In genomic region chr11:75495749-75496641, GRCh38 we compare ENCODE assay signal across 15 cellular contexts. TPM values are rescaled to one million over a fixed set of nuclear protein-coding genes. Genes with fewer than 3 reads are reported as not detected.
DNase-seq lines count a peak whose midpoint lies in the region; ATAC-seq, FAIRE-seq and TF ChIP-seq lines count a peak whose summit lies in the region.
"Had no signal": no experiment of that assay in that cellular context is flagged by ENCODE, and none has a peak within 500 bp of the region (broad histone marks: within the 10 kb centered on the region; RNA-seq: fewer than 3 reads in every experiment).

No MANE protein-coding gene starts in this region.

- H2AFZ ChIP-seq in IMR-90 (replicated peaks; ENCODE audit: low read length, poor library complexity): peak overlapping the region; percentile 43

- H3K36me3 ChIP-seq in CD4-positive, alpha-beta memory T cell (ENCODE audit: insufficient read depth, low read length): no peaks in the 10 kb centered on the region
- H3K36me3 ChIP-seq in IMR-90 (ENCODE audit: control insufficient read depth, insufficient read depth, low read length) (no peaks in the 10 kb centered on the region), WERI-Rb-1 (no peaks in the 10 kb centered on the region; the same call in 1 of the 2 replicates)
- H3K36me3 ChIP-seq: BLaER1 treated with 17β-estradiol and CSF1 and Interleukin-3, amounts not matched to agents 10 nM and 100 nM had no signal

- H3K23ac ChIP-seq in IMR-90 (ENCODE audit: low read depth, low read length): no peak overlapping the region

- no peak overlapping the region for H3K4me3 Mint-ChIP-seq in CD4-positive, alpha-beta memory T cell
- no peak overlapping the region for H3K4me3 Mint-ChIP-seq in activated CD8-positive, alpha-beta T cell treated with anti-CD3 and anti-CD28 coated beads, Interleukin-2, amount 10 ng/mL, durations not matched to agents 7 days and 5 days
- H3K4me3 Mint-ChIP-seq: dendritic cell treated with granulocyte-macrophage colony-stimulating factor and Interleukin-4, amounts not matched to agents 40 ng/mL and 50 ng/mL, for 4 days; natural killer cell had no signal

- H3K4ac ChIP-seq in IMR-90 (ENCODE audit: low read depth, low read length): no peak overlapping the region

- DNase-seq in CD4-positive, alpha-beta memory T cell: no peak
- no peak for DNase-seq in IMR-90
- DNase-seq in WERI-Rb-1: peak; percentile 72
- peak; percentile 37 for DNase-seq in left kidney (ENCODE audit: low read depth, low spot score)
- DNase-seq in activated CD8-positive, alpha-beta T cell treated with anti-CD3 and anti-CD28 coated beads, Interleukin-2, amount 10 ng/mL, durations not matched to agents 7 days and 5 days: no peak
- DNase-seq in DMS 273 (lab: John Stamatoyannopoulos, UW; ENCODE audit: unreplicated experiment): no peak
- no peak for DNase-seq in GM19239 (ENCODE audit: insufficient read length, low spot score)
- DNase-seq in globus pallidus (ENCODE audit: low spot score): no peak
- DNase-seq: activated CD4-positive, CD25-positive, alpha-beta regulatory T cell; natural killer cell; SIG-M5 had no signal

- no peak for TF ChIP-seq RAD21 in IMR-90 (IDR thresholded peaks at IDR 0.05; ENCODE audit: low read length)

- intact Hi-C loops in CD4-positive, alpha-beta memory T cell (cut with micrococcal nuclease): no loop called here
- intact Hi-C loops in IMR-90 (cut with micrococcal nuclease): loop anchor here (5.0 kb wide), 1 partner anchor 44 kb away; no protein-coding TSS in a partner anchor

- no peaks in the 10 kb centered on the region for H3K9me3 Mint-ChIP-seq in CD4-positive, alpha-beta memory T cell
- no peaks in the 10 kb centered on the region for H3K9me3 Mint-ChIP-seq in activated CD8-positive, alpha-beta T cell treated with anti-CD3 and anti-CD28 coated beads, Interleukin-2, amount 10 ng/mL, durations not matched to agents 7 days and 5 days (ENCODE audit: insufficient read depth)
- H3K9me3 Mint-ChIP-seq: dendritic cell treated with granulocyte-macrophage colony-stimulating factor and Interleukin-4, amounts not matched to agents 40 ng/mL and 50 ng/mL, for 4 days; natural killer cell had no signal

- H2BK5ac ChIP-seq in IMR-90 (ENCODE audit: low read depth, low read length, poor library complexity, severe bottlenecking): no peak overlapping the region

- no peak overlapping the region for H2AK9ac ChIP-seq in IMR-90 (replicated peaks; ENCODE audit: low read depth, low read length, poor library complexity)

- no peak overlapping the region for H3K4me3 ChIP-seq in CD4-positive, alpha-beta memory T cell (ENCODE audit: low read length in 2 of 2)
- H3K4me3 ChIP-seq in IMR-90 (ENCODE audit: insufficient read depth, low read depth, low read length): no peak overlapping the region
- H3K4me3 ChIP-seq in WERI-Rb-1 (ENCODE audit: low read depth, low read length): no peak overlapping the region
- H3K4me3 ChIP-seq: BLaER1 treated with 17β-estradiol and CSF1 and Interleukin-3, amounts not matched to agents 10 nM and 100 nM had no signal

- no peak overlapping the region for H4K5ac ChIP-seq in IMR-90 (ENCODE audit: low read depth, low read length)

- H3K27me3 Mint-ChIP-seq in CD4-positive, alpha-beta memory T cell: no peaks in the 10 kb centered on the region
- peaks cover 3% of the 10 kb centered on the region for H3K27me3 Mint-ChIP-seq in activated CD8-positive, alpha-beta T cell treated with anti-CD3 and anti-CD28 coated beads, Interleukin-2, amount 10 ng/mL, durations not matched to agents 7 days and 5 days (ENCODE audit: low read depth)
- H3K27me3 Mint-ChIP-seq: dendritic cell treated with granulocyte-macrophage colony-stimulating factor and Interleukin-4, amounts not matched to agents 40 ng/mL and 50 ng/mL, for 4 days had no signal

- peaks cover 27% of the 10 kb centered on the region for H3K9me1 ChIP-seq in IMR-90 (ENCODE audit: insufficient read depth, low read length)

- peak overlapping the region; percentile 13 to 67 (median 35) for H3K27ac Mint-ChIP-seq in CD4-positive, alpha-beta memory T cell
- H3K27ac Mint-ChIP-seq in activated CD8-positive, alpha-beta T cell treated with anti-CD3 and anti-CD28 coated beads, Interleukin-2, amount 10 ng/mL, durations not matched to agents 7 days and 5 days: no peak overlapping the region
- H3K27ac Mint-ChIP-seq: dendritic cell treated with granulocyte-macrophage colony-stimulating factor and Interleukin-4, amounts not matched to agents 40 ng/mL and 50 ng/mL, for 4 days; natural killer cell had no signal

- 0 out of 2 replicates have a peak, but pooled peaks have one; percentile 1 for TF ChIP-seq CTCF in IMR-90 (conservative IDR thresholded peaks at IDR 0.05; ENCODE audit: low read depth, low read length)
- peak; percentile 87 for TF ChIP-seq CTCF in WERI-Rb-1 (IDR thresholded peaks at IDR 0.05; ENCODE audit: low read depth, low read length)

- H3K9ac ChIP-seq in IMR-90 (ENCODE audit: low read depth, low read length): no peak overlapping the region

- H3K18ac ChIP-seq in IMR-90 (ENCODE audit: low read depth, low read length): no peak overlapping the region

- H3K4me1 Mint-ChIP-seq in CD4-positive, alpha-beta memory T cell: peaks cover 28 to 69% (median 37%) of the 10 kb centered on the region in 4 donors
- peaks cover 20% of the 10 kb centered on the region for H3K4me1 Mint-ChIP-seq in activated CD8-positive, alpha-beta T cell treated with anti-CD3 and anti-CD28 coated beads, Interleukin-2, amount 10 ng/mL, durations not matched to agents 7 days and 5 days (ENCODE audit: low read depth)

- no peak for TF ChIP-seq POLR2A in IMR-90 (IDR thresholded peaks at IDR 0.05; ENCODE audit: low read depth, low read length)

- no peak overlapping the region for H4K8ac ChIP-seq in IMR-90 (ENCODE audit: low read depth in 2 of 2, low read length in 2 of 2)

- H3K79me1 ChIP-seq in IMR-90 (ENCODE audit: low read depth in 1 of 2, low read length in 2 of 2): peaks cover 0 to 16% of the 10 kb centered on the region in 2 experiments; a peak in 1 of 4 replicates

- no peak overlapping the region for H3K27ac ChIP-seq in CD4-positive, alpha-beta memory T cell (ENCODE audit: low read depth, low read length)
- H3K27ac ChIP-seq in IMR-90 (ENCODE audit: insufficient read depth, low read length): no peak overlapping the region
- no peak overlapping the region for H3K27ac ChIP-seq in WERI-Rb-1
- H3K27ac ChIP-seq: BLaER1 treated with 17β-estradiol and CSF1 and Interleukin-3, amounts not matched to agents 10 nM and 100 nM had no signal

- no peaks in the 10 kb centered on the region for H3K36me3 Mint-ChIP-seq in CD4-positive, alpha-beta memory T cell
- no peaks in the 10 kb centered on the region for H3K36me3 Mint-ChIP-seq in activated CD8-positive, alpha-beta T cell treated with anti-CD3 and anti-CD28 coated beads, Interleukin-2, amount 10 ng/mL, durations not matched to agents 7 days and 5 days (ENCODE audit: low read depth)
- H3K36me3 Mint-ChIP-seq: natural killer cell had no signal

- no peak for ATAC-seq in IMR-90 (ENCODE audit: low read depth)
- no peak for ATAC-seq in activated CD8-positive, alpha-beta T cell treated with anti-CD3 and anti-CD28 coated beads, Interleukin-2, amount 10 ng/mL, durations not matched to agents 7 days and 5 days
- ATAC-seq: natural killer cell, sciatic nerve had no signal

- H2BK20ac ChIP-seq in IMR-90 (ENCODE audit: low read depth, low read length): no peak overlapping the region; the same call in 1 of the 2 replicates

- peak overlapping the region; percentile 70; the same call in 1 of the 2 replicates for H2AK5ac ChIP-seq in IMR-90 (ENCODE audit: low read depth, low read length)

- BruUV-seq in IMR-90 (replicated peaks; lab: Mats Ljungman, UMichigan): no TSS peak

- CTCF ChIA-PET in CD4-positive, alpha-beta memory T cell (lab: Charles Lee; ENCODE audit: partially characterized antibody): interaction anchor here (0.9 to 3.4 kb wide), 3 partner anchors 28 to 52 kb away, joined by 3 to 11 read pairs (median 6); partner anchors contain the start of gene GDPD5
- CTCF ChIA-PET in IMR-90 (lab: Yijun Ruan, JAX): no interaction called here
- CTCF ChIA-PET in activated CD8-positive, alpha-beta T cell treated with anti-CD3 and anti-CD28 coated beads, Interleukin-2, amount 10 ng/mL, durations not matched to agents 7 days and 5 days (lab: Charles Lee): no interaction called here

- H4K20me1 ChIP-seq in IMR-90 (ENCODE audit: insufficient read depth, low read length): no peaks in the 10 kb centered on the region

- FAIRE-seq in GM19239 (lab: Jason Lieb, UNC): no peak
- FAIRE-seq: frontal cortex had no signal

- dilution Hi-C loops in IMR-90 (cut with HindIII; ENCODE audit: low sequenced_read_pairs, unreplicated experiment): no loop called here

- H3K9me3 ChIP-seq in CD4-positive, alpha-beta memory T cell (ENCODE audit: control insufficient read depth in 1 of 2, low read length in 2 of 2): no peaks in the 10 kb centered on the region
- H3K9me3 ChIP-seq in IMR-90 (ENCODE audit: control insufficient read depth, insufficient read depth, low read length) (no peaks in the 10 kb centered on the region), WERI-Rb-1 (ENCODE audit: severe bottlenecking) (no peaks in the 10 kb centered on the region)
- H3K9me3 ChIP-seq: BLaER1 treated with 17β-estradiol and CSF1 and Interleukin-3, amounts not matched to agents 10 nM and 100 nM had no signal

- H2BK120ac ChIP-seq in IMR-90 (ENCODE audit: low read depth, low read length): no peak overlapping the region

- no peak overlapping the region for H4K91ac ChIP-seq in IMR-90 (ENCODE audit: insufficient read depth, low read depth, low read length)

- WGBS in IMR-90 (ENCODE audit: extremely low coverage in 2 of 2, insufficient read length in 1 of 2), 2 experiments: 33% methylated on average over 1 of the region's 6 CpGs; no CpG with 5 or more reads in 1 of the 2 experiments

- no peak overlapping the region for H3K4me2 ChIP-seq in IMR-90 (ENCODE audit: low read depth, low read length)
- H3K4me2 ChIP-seq: BLaER1 treated with 17β-estradiol and CSF1 and Interleukin-3, amounts not matched to agents 10 nM and 100 nM had no signal

- no peak overlapping the region for H3K56ac ChIP-seq in IMR-90 (ENCODE audit: extremely low read depth, insufficient read depth, low read length)

- POLR2A ChIA-PET in CD4-positive, alpha-beta memory T cell (lab: Charles Lee; ENCODE audit: partially characterized antibody): interaction anchor here (0.6 kb wide), 1 partner anchor 69 kb away, joined by 3 read pairs; no protein-coding TSS in a partner anchor
- POLR2A ChIA-PET in IMR-90 (lab: Charles Lee; ENCODE audit: unreplicated experiment): no interaction called here
- POLR2A ChIA-PET in activated CD8-positive, alpha-beta T cell treated with anti-CD3 and anti-CD28 coated beads, Interleukin-2, amount 10 ng/mL, durations not matched to agents 7 days and 5 days (lab: Charles Lee): interaction anchor here (0.8 kb wide), 1 partner anchor 9 kb away, joined by 3 read pairs; no protein-coding TSS in a partner anchor

- peaks cover 38% of the 10 kb centered on the region for H3K4me1 ChIP-seq in CD4-positive, alpha-beta memory T cell (ENCODE audit: insufficient read depth, low read length)
- H3K4me1 ChIP-seq in IMR-90 (ENCODE audit: control insufficient read depth, insufficient read depth, low read length): peaks cover 26% of the 10 kb centered on the region

- no peak overlapping the region for H2BK15ac ChIP-seq in IMR-90 (ENCODE audit: low read depth, low read length)

- H3K27me3 ChIP-seq in CD4-positive, alpha-beta memory T cell (ENCODE audit: insufficient read depth, low read length): no peaks in the 10 kb centered on the region
- H3K27me3 ChIP-seq in IMR-90 (ENCODE audit: control insufficient read depth, insufficient read depth, low read length): no peaks in the 10 kb centered on the region
- H3K27me3 ChIP-seq in WERI-Rb-1 (ENCODE audit: insufficient read depth, low read depth, severe bottlenecking): no peaks in the 10 kb centered on the region
- H3K27me3 ChIP-seq: BLaER1 treated with 17β-estradiol and CSF1 and Interleukin-3, amounts not matched to agents 10 nM and 100 nM had no signal

- in situ Hi-C loops in IMR-90 (cut with MboI; ENCODE audit: low sequenced_read_pairs): no loop called here

- no peak overlapping the region for H3K14ac ChIP-seq in IMR-90 (replicated peaks; ENCODE audit: low read depth, low read length)

RNA-seq across cellular contexts. Expression of gene GDPD5, which starts 29.7 kb away (rescaled TPM):
- total RNA-seq in CD4-positive, alpha-beta memory T cell: 100 to 1,000 TPM; 141 to 160 TPM
- 10 to 100 TPM; 11.0 to 30.0 TPM for polyA plus RNA-seq in CD4-positive, alpha-beta memory T cell
- 1.7 and 2.0 TPM in 2 replicates for total RNA-seq in IMR-90 (2012; rRNA removed)
- polyA plus RNA-seq in IMR-90 (2012; rRNA removed): 7.9 and 8.2 TPM in 2 replicates
- polyA plus RNA-seq in IMR-90 (2012; cell fraction: cytosol; rRNA removed): 4.1 and 7.5 TPM in 2 replicates
- 25.1 and 54.1 TPM in 2 replicates for polyA plus RNA-seq in IMR-90 (2012; cell fraction: nucleus; rRNA removed; ENCODE audit: low replicate concordance)
- total RNA-seq in activated CD8-positive, alpha-beta T cell treated with anti-CD3 and anti-CD28 coated beads, Interleukin-2, amount 10 ng/mL, durations not matched to agents 7 days and 5 days: 10 to 100 TPM; 23.1 to 26.6 TPM

Comparison
In these comparisons a context has a peak if more than half of its experiments do, and no peak if none do; other contexts are left out.
1. DNase-seq: peak in WERI-Rb-1 (single experiment) and left kidney (single experiment); none in CD4-positive, alpha-beta memory T cell (0 of 5), IMR-90 (single experiment), activated CD8-positive, alpha-beta T cell treated with anti-CD3 and anti-CD28 coated beads, Interleukin-2, amount 10 ng/mL, durations not matched to agents 7 days and 5 days (single experiment), DMS 273 (single experiment), GM19239 (single experiment) and globus pallidus (single experiment).
2. RNA of gene GDPD5, which starts 29.7 kb away (total RNA-seq): 141 to 160 TPM in CD4-positive, alpha-beta memory T cell; 23.1 to 26.6 TPM in activated CD8-positive, alpha-beta T cell treated with anti-CD3 and anti-CD28 coated beads, Interleukin-2, amount 10 ng/mL, durations not matched to agents 7 days and 5 days and 1.7 to 2.0 TPM in IMR-90; every median in the first group is over 4 times any median in the second.